Comparison of ENCODE assay signal across 8 cellular contexts in the genomic region with DNA sequence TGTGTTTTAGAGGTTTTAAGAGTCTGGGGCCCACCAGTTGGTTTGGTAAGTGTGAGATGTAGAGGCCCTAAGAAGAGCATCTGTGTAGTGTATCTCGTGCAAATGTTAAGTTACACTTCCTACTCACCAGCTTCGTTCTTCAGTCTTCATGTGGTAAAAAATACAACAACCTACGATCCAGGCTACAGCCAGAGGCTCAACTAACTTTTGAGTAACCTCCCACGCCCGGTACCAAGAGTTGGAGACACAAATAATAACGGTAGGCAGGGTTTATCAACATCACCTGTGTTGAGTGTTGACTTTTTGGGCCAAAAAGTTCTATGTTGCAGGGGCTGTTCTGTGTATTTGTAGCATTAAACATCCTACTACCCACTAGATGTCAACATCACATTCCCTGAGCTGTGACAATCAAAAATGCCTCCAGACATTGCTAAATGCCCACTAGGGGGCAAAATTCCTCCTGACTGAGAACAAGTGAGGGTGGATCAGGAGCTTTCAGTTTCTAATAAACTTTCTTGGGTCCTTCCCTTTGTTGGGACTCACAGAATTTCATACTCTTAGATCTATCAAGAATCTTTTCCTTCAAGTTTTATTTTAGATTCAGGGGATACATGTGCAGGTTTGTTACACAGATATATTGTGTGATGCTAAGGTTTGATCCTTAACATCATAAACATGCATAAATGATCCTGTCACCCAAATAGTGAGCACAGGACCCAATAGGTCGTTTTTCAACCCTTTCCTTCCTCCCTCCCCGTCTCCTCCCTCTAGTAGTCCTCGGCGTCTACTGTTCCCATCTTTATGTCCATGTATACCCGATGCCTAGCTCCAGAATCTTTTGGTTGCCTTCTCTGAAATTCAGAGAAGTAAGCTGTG.
A peak's percentile ranks its signal among the peaks of the same experiment; 100 is the strongest.
DNase-seq lines count a peak whose midpoint lies in the region; FAIRE-seq and TF ChIP-seq lines count a peak whose summit lies in the region.

No MANE protein-coding gene starts in this region.

- intact Hi-C loops in kidney (cut with DNase I): loop anchor here (10.0 kb wide), 1 partner anchor 94 kb away; a partner anchor contains a TSS

- H3K27ac ChIP-seq in MM.1S (ENCODE audit: low read length) (no peak overlapping the region), kidney (ENCODE audit: low read depth in 2 of 2, low read length in 2 of 2) (no peak overlapping the region)

- DNase-seq in activated effector memory CD4-positive, alpha-beta T cell treated with anti-CD3 and anti-CD28 coated beads, Interleukin-2, amount 50 U/mL, for 16 hours: peak; percentile 72
- DNase-seq in activated effector memory CD4-positive, alpha-beta T cell treated with Interleukin-2 at 50 U/mL for 16 hours: no peak
- DNase-seq in HFF-Myc (ENCODE audit: extremely low read depth, low read depth) (peak; percentile 51), MM.1S (peak; percentile 79), T-helper 22 cell (ENCODE audit: low read depth) (peak; percentile 8), bronchial epithelial cell (ENCODE audit: low read depth) (peak; percentile 66), kidney (no peak)
- peak; percentile 4 to 43 for DNase-seq in stimulated activated CD4-positive, alpha-beta T cell treated with anti-CD3 and anti-CD28 coated beads, Interleukin-4, amount 100 ng/mL, for 4 hours

- no peaks in the 10 kb centered on the region for H3F3A ChIP-seq in MM.1S (ENCODE audit: insufficient read depth, low read length)

- no peaks in the 10 kb centered on the region for H4K20me1 ChIP-seq in MM.1S (ENCODE audit: insufficient read depth, low read length)

- no peak for FAIRE-seq in bronchial epithelial cell (lab: Jason Lieb, UNC)
- FAIRE-seq in kidney (lab: Jason Lieb, UNC): peak; percentile 58

- no peaks in the 10 kb centered on the region for H3K4me1 ChIP-seq in MM.1S (ENCODE audit: low read length)
- peaks cover 0 to 4% of the 10 kb centered on the region in 2 donors for H3K4me1 ChIP-seq in kidney (ENCODE audit: control insufficient read depth in 1 of 2, insufficient read depth in 1 of 2, low read depth in 1 of 2, low read length in 2 of 2)

- peak overlapping the region; percentile 65 for H2AFZ ChIP-seq in MM.1S (ENCODE audit: low read length)

- no peaks in the 10 kb centered on the region for H3K36me3 ChIP-seq in MM.1S (replicated peaks; ENCODE audit: insufficient read depth, low read length)
- H3K36me3 ChIP-seq in bronchial epithelial cell (ENCODE audit: control insufficient read depth, insufficient read depth, low read length): no peaks in the 10 kb centered on the region
- no peaks in the 10 kb centered on the region for H3K36me3 ChIP-seq in kidney (ENCODE audit: control insufficient read depth in 1 of 2, insufficient read depth in 2 of 2, low read length in 2 of 2)

- no peak overlapping the region for H3K4me3 ChIP-seq in HFF-Myc (replicated peaks; ENCODE audit: low read depth, low read length)
- peak overlapping the region; percentile 56 for H3K4me3 ChIP-seq in MM.1S (ENCODE audit: low read length)
- no peak overlapping the region for H3K4me3 ChIP-seq in bronchial epithelial cell (ENCODE audit: low read depth, low read length)
- peak overlapping the region; percentile 5 to 46 for H3K4me3 ChIP-seq in kidney (ENCODE audit: low read length in 2 of 2)

- H3K9me3 ChIP-seq in MM.1S (replicated peaks; ENCODE audit: insufficient read depth, low read length): no peaks in the 10 kb centered on the region
- H3K9me3 ChIP-seq in kidney (ENCODE audit: control insufficient read depth in 1 of 2, low read length in 2 of 2): no peaks in the 10 kb centered on the region

- H3K4me2 ChIP-seq in MM.1S (ENCODE audit: low read depth, low read length): peak overlapping the region; percentile 70

- TF ChIP-seq CTCF in HFF-Myc (IDR thresholded peaks at IDR 0.05; ENCODE audit: low read depth, low read length, missing control alignments): peak; percentile 81
- TF ChIP-seq CTCF in MM.1S (IDR thresholded peaks at IDR 0.05; ENCODE audit: low read length): peak; percentile 84
- peak; percentile 68 for TF ChIP-seq CTCF in bronchial epithelial cell (IDR thresholded peaks at IDR 0.05; ENCODE audit: insufficient read depth, low read length, severe bottlenecking)
- peak; percentile 80 for TF ChIP-seq CTCF in kidney (IDR thresholded peaks at IDR 0.05; ENCODE audit: borderline replicate concordance, extremely low read depth, insufficient read depth)

- H3K27me3 ChIP-seq in MM.1S (replicated peaks; ENCODE audit: insufficient read depth, low read length) (no peaks in the 10 kb centered on the region), bronchial epithelial cell (ENCODE audit: control insufficient read depth, insufficient read depth, low read length) (no peaks in the 10 kb centered on the region)

- H3K9me2 ChIP-seq in MM.1S (replicated peaks; ENCODE audit: insufficient read depth, low read length): no peaks in the 10 kb centered on the region

- no peaks in the 10 kb centered on the region for H3K79me2 ChIP-seq in MM.1S (ENCODE audit: low read length)

- H3K9ac ChIP-seq in MM.1S (ENCODE audit: low read length) (peak overlapping the region; percentile 8; the same call in 1 of the 2 replicates), kidney (ENCODE audit: low read length in 2 of 2) (no peak overlapping the region)

Comparison
In these comparisons a context has a peak if more than half of its experiments do, and no peak if none do; other contexts are left out.
1. DNase-seq: peak in activated effector memory CD4-positive, alpha-beta T cell treated with anti-CD3 and anti-CD28 coated beads, Interleukin-2, amount 50 U/mL, for 16 hours (single experiment), HFF-Myc (single experiment), MM.1S (single experiment), T-helper 22 cell (single experiment), bronchial epithelial cell (single experiment) and stimulated activated CD4-positive, alpha-beta T cell treated with anti-CD3 and anti-CD28 coated beads, Interleukin-4, amount 100 ng/mL, for 4 hours (2 of 2); none in activated effector memory CD4-positive, alpha-beta T cell treated with Interleukin-2 at 50 U/mL for 16 hours (single experiment) and kidney (single experiment).
2. H3K4me3 ChIP-seq: peak in MM.1S (single experiment) and kidney (2 of 2); none in HFF-Myc (single experiment) and bronchial epithelial cell (single experiment).
3. Peak in every context shown above with its lines, with median percentiles within 50 percentile points of each other: CTCF ChIP-seq.